In the genomic region with DNA sequence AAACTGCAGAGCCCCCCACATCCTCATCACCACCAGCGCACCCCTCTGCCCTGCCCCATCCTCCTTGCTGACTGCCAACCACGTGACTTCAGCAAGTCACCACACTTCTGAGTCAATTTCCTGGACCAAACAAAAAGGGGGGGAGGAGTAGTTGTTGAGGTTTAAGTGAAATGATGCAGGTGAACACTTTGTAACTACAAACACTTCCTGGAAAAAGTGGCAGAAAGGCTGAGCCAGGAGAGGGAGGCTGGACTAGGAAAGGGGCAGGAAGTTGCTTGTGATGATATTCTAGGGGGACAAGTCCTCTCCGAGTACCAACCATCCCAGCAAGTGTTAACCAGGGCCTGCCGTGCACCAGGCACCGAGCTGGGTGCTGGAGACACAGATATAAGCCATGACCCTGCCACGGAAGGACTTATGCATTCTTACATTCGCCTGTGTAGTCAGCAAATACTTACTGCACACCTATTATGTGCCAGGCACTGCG, we compare ENCODE assay signal across 1 cellular context.
A peak's percentile ranks its signal among the peaks of the same experiment; 100 is the strongest.
TF ChIP-seq lines count a peak whose summit lies in the region.

No MANE protein-coding gene starts in this region.

TF ChIP-seq in HepG2, 621 proteins besides CTCF, POLR2A, EP300 and RAD21 (continued from another document):
- TF ChIP-seq ZMAT3 (CRISPR knock-in tag; conservative IDR thresholded peaks at IDR 0.05) (no peak), TOE1 (CRISPR knock-in tag; IDR thresholded peaks at IDR 0.05) (no peak), CBFB (CRISPR knock-in tag; IDR thresholded peaks at IDR 0.05) (no peak), RAD51 (IDR thresholded peaks at IDR 0.05; ENCODE audit: borderline replicate concordance) (peak; percentile 62; the same call in 1 of the 2 replicates), REST (IDR thresholded peaks at IDR 0.05; ENCODE audit: borderline replicate concordance in 1 of 2, low read depth in 1 of 2, low read length in 2 of 2) (no peak), ARID2 (CRISPR knock-in tag; IDR thresholded peaks at IDR 0.05; ENCODE audit: borderline replicate concordance) (no peak), PAF1 (CRISPR knock-in tag; IDR thresholded peaks at IDR 0.05) (no peak), MNT (IDR thresholded peaks at IDR 0.05) (peak; percentile 26; the same call in 1 of the 2 replicates), ZFP90 (CRISPR knock-in tag; IDR thresholded peaks at IDR 0.05; ENCODE audit: borderline replicate concordance) (no peak), ZNF773 (CRISPR knock-in tag; IDR thresholded peaks at IDR 0.05; ENCODE audit: borderline replicate concordance) (no peak), ZNF282 (IDR thresholded peaks at IDR 0.05; ENCODE audit: partially characterized antibody) (no peak), ZBTB39 (CRISPR knock-in tag; IDR thresholded peaks at IDR 0.05) (no peak), MEIS1 (CRISPR knock-in tag; IDR thresholded peaks at IDR 0.05; ENCODE audit: borderline replicate concordance) (no peak)
- TF ChIP-seq, protein P1, sequence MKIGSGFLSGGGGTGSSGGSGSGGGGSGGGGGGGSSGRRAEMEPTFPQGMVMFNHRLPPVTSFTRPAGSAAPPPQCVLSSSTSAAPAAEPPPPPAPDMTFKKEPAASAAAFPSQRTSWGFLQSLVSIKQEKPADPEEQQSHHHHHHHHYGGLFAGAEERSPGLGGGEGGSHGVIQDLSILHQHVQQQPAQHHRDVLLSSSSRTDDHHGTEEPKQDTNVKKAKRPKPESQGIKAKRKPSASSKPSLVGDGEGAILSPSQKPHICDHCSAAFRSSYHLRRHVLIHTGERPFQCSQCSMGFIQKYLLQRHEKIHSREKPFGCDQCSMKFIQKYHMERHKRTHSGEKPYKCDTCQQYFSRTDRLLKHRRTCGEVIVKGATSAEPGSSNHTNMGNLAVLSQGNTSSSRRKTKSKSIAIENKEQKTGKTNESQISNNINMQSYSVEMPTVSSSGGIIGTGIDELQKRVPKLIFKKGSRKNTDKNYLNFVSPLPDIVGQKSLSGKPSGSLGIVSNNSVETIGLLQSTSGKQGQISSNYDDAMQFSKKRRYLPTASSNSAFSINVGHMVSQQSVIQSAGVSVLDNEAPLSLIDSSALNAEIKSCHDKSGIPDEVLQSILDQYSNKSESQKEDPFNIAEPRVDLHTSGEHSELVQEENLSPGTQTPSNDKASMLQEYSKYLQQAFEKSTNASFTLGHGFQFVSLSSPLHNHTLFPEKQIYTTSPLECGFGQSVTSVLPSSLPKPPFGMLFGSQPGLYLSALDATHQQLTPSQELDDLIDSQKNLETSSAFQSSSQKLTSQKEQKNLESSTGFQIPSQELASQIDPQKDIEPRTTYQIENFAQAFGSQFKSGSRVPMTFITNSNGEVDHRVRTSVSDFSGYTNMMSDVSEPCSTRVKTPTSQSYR (CRISPR knock-in tag; IDR thresholded peaks at IDR 0.05; ENCODE audit: borderline replicate concordance) = no peak
